In the genomic region with DNA sequence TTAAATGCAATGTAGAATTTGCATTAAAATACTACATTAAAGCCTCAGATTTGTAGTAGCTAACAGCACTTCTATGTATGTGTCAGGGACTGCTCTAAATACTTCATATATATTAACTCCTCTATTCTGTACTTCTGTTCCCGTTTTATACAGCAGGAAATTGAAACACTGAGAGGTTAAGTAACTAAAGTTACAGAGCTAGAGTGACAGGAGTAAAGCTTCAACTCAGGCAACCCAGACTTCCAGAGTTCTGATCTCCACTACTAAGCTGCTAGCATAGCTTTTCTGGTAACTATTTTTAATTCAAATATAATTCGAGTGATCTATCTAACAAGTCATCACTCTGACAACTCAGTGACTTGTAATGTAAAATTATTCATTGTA, we compare ENCODE assay signal across 8 cellular contexts. TPM values are rescaled to one million over a fixed set of nuclear protein-coding genes. Genes with fewer than 3 reads are reported as not detected.
DNase-seq lines count a peak whose midpoint lies in the region; ATAC-seq and TF ChIP-seq lines count a peak whose summit lies in the region.

No MANE protein-coding gene starts in this region.

- no peak overlapping the region for H2BK5ac ChIP-seq in mesenchymal stem cell (ENCODE audit: low read depth, low read length, poor library complexity, severe bottlenecking)

- no peak overlapping the region for H3K14ac ChIP-seq in mesenchymal stem cell (ENCODE audit: low read length in 2 of 2)

- H3K4me3 Mint-ChIP-seq in brain: peak overlapping the region; percentile 88 to 98 (median 92)

- H2AFZ ChIP-seq in mesenchymal stem cell (ENCODE audit: low read depth, low read length): no peak overlapping the region

- H3K4me3 ChIP-seq in HUES48 (ENCODE audit: low read depth, low read length) (peak overlapping the region; percentile 68), mesenchymal stem cell (ENCODE audit: insufficient read depth in 1 of 2, low read depth in 1 of 2, low read length in 2 of 2) (peak overlapping the region; percentile 90 to 92)

- no peak overlapping the region for H3K18ac ChIP-seq in mesenchymal stem cell (ENCODE audit: low read depth in 1 of 2, low read length in 2 of 2)

- H3K4me1 Mint-ChIP-seq in brain: peaks cover 63% of the 10 kb centered on the region

- H3K27me3 ChIP-seq in HUES48 (ENCODE audit: control insufficient read depth, insufficient read depth, low read length) (no peaks in the 10 kb centered on the region), mesenchymal stem cell (ENCODE audit: control insufficient read depth in 1 of 2, insufficient read depth in 1 of 2, low read length in 2 of 2) (no peaks in the 10 kb centered on the region)

- H2BK120ac ChIP-seq in mesenchymal stem cell (ENCODE audit: low read depth, low read length): peak overlapping the region; percentile 49

- peaks cover 3% of the 10 kb centered on the region for H3K27me3 Mint-ChIP-seq in brain

- H3K36me3 ChIP-seq in HUES48 (ENCODE audit: control insufficient read depth, insufficient read depth, low read length) (no peaks in the 10 kb centered on the region), mesenchymal stem cell (ENCODE audit: control insufficient read depth in 1 of 2, insufficient read depth in 2 of 2, low read depth in 1 of 2, low read length in 2 of 2) (no peaks in the 10 kb centered on the region)

- CTCF ChIA-PET in GM10248 (lab: Yijun Ruan, JAX): interaction anchor here (1.0 to 3.5 kb wide), 9 partner anchors 10 to 186 kb away, joined by 3 to 13 read pairs (median 6); no protein-coding TSS in a partner anchor

- H3K23ac ChIP-seq in mesenchymal stem cell (ENCODE audit: low read length in 2 of 2): no peak overlapping the region

- no peak overlapping the region for H2BK15ac ChIP-seq in mesenchymal stem cell (ENCODE audit: low read depth, poor library complexity, severe bottlenecking)

- H3K9me3 Mint-ChIP-seq in brain: peaks cover 0 to 3% (median 0%) of the 10 kb centered on the region in 5 experiments

- H3K9ac ChIP-seq in HUES48 (ENCODE audit: low read depth, low read length): no peak overlapping the region
- peak overlapping the region; percentile 93 for H3K9ac ChIP-seq in mesenchymal stem cell (ENCODE audit: low read length)

- H3K36me3 Mint-ChIP-seq in brain: peaks cover 16% of the 10 kb centered on the region

- H3K27ac Mint-ChIP-seq in brain: peak overlapping the region; percentile 95 to 100 (median 98)

- H3K79me1 ChIP-seq in mesenchymal stem cell (replicated peaks; ENCODE audit: low read length, poor library complexity, severe bottlenecking): peaks cover 20% of the 10 kb centered on the region

- H4K91ac ChIP-seq in mesenchymal stem cell (ENCODE audit: low read length): no peak overlapping the region

- WGBS in mesenchymal stem cell: 20% methylated on average over 1 of the region's 2 CpGs

- H4K8ac ChIP-seq in mesenchymal stem cell (ENCODE audit: low read length): no peak overlapping the region

- no peak overlapping the region for H2AK5ac ChIP-seq in mesenchymal stem cell (ENCODE audit: low read length, severe bottlenecking)

- H3K9me3 ChIP-seq in HUES48 (ENCODE audit: control insufficient read depth, insufficient read depth, low read length): no peaks in the 10 kb centered on the region
- no peaks in the 10 kb centered on the region for H3K9me3 ChIP-seq in mesenchymal stem cell (ENCODE audit: control insufficient read depth, low read length)

- H3K4me1 ChIP-seq in HUES48 (ENCODE audit: control insufficient read depth, insufficient read depth, low read length) (peaks cover 17% of the 10 kb centered on the region), mesenchymal stem cell (ENCODE audit: control insufficient read depth, insufficient read depth, low read depth, low read length) (peaks cover 10% of the 10 kb centered on the region)

- H3K4ac ChIP-seq in mesenchymal stem cell (ENCODE audit: low read depth in 1 of 2, low read length in 2 of 2): no peak overlapping the region

- H3K27ac ChIP-seq in HUES48 (ENCODE audit: low read depth, low read length) (peak overlapping the region; percentile 39), mesenchymal stem cell (ENCODE audit: low read length, poor library complexity, severe bottlenecking) (no peak overlapping the region)

- TF ChIP-seq CTCF in brain (conservative IDR thresholded peaks at IDR 0.05) (no peak), GM10248 (IDR thresholded peaks at IDR 0.05; ENCODE audit: control extremely low read depth, extremely low read depth, low read depth, missing control alignments) (no peak)

- POLR2A ChIA-PET in GM10248 (lab: Yijun Ruan, JAX): no interaction called here

- peak overlapping the region; percentile 66 for H3K4me2 ChIP-seq in mesenchymal stem cell (ENCODE audit: low read length, poor library complexity, severe bottlenecking)

- no peak overlapping the region for H2BK12ac ChIP-seq in mesenchymal stem cell (ENCODE audit: low read length in 2 of 2)

- peak; percentile 4 for ATAC-seq in GM18498 (IDR thresholded peaks at IDR 0.05; ENCODE audit: unreplicated experiment)
- ATAC-seq in GM19463 (IDR thresholded peaks at IDR 0.05; ENCODE audit: unreplicated experiment): no peak
- ATAC-seq in HG02885 (IDR thresholded peaks at IDR 0.05; ENCODE audit: poor library complexity, unreplicated experiment): no peak

- no peak for DNase-seq in mesenchymal stem cell
- no peak for DNase-seq in GM10248 (ENCODE audit: extremely low spot score)
- no peak for DNase-seq in NK-92 (lab: John Stamatoyannopoulos, UW; ENCODE audit: unreplicated experiment)

RNA-seq across cellular contexts. Expression of a gene that starts 0.6 kb away (rescaled TPM):
- 9.2 TPM for polyA plus RNA-seq in brain (ENCODE audit: insufficient read depth, low read depth, low replicate concordance)
- 14.8 TPM for polyA plus RNA-seq in mesenchymal stem cell (2013, experiment 1 of 2)
- 14.9 TPM for polyA plus RNA-seq in mesenchymal stem cell (2013, experiment 2 of 2)
